Comparison of ENCODE assay signal across 1 cellular context in genomic region chr15:40412095-40412759, GRCh38.
TF ChIP-seq lines count a peak whose summit lies in the region.

No MANE protein-coding gene starts in this region.

TF ChIP-seq in HepG2, 621 proteins besides CTCF, POLR2A, EP300 and RAD21 (continued from another document and continues in another):
- TF ChIP-seq, protein P1, sequence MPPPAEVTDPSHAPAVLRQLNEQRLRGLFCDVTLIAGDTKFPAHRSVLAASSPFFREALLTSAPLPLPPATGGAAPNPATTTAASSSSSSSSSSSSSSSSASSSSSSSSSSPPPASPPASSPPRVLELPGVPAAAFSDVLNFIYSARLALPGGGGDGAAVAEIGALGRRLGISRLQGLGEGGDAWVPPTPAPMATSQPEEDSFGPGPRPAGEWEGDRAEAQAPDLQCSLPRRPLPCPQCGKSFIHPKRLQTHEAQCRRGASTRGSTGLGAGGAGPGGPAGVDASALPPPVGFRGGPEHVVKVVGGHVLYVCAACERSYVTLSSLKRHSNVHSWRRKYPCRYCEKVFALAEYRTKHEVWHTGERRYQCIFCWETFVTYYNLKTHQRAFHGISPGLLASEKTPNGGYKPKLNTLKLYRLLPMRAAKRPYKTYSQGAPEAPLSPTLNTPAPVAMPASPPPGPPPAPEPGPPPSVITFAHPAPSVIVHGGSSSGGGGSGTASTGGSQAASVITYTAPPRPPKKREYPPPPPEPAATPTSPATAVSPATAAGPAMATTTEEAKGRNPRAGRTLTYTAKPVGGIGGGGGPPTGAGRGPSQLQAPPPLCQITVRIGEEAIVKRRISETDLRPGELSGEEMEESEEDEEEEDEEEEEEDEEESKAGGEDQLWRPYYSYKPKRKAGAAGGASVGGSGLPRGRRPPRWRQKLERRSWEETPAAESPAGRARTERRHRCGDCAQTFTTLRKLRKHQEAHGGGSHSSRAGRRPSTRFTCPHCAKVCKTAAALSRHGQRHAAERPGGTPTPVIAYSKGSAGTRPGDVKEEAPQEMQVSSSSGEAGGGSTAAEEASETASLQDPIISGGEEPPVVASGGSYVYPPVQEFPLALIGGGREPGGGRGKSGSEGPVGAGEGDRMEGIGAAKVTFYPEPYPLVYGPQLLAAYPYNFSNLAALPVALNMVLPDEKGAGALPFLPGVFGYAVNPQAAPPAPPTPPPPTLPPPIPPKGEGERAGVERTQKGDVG (CRISPR knock-in tag; IDR thresholded peaks at IDR 0.05; ENCODE audit: borderline replicate concordance): no peak
- TF ChIP-seq, protein P2, sequence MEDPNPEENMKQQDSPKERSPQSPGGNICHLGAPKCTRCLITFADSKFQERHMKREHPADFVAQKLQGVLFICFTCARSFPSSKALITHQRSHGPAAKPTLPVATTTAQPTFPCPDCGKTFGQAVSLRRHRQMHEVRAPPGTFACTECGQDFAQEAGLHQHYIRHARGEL (CRISPR knock-in tag; IDR thresholded peaks at IDR 0.05): no peak
- TF ChIP-seq ZNF143 (CRISPR knock-in tag; IDR thresholded peaks at IDR 0.05) (no peak), BRD4 (CRISPR knock-in tag; IDR thresholded peaks at IDR 0.05) (no peak), GTF2F1 (IDR thresholded peaks at IDR 0.05; ENCODE audit: low read length) (no peak), PCBP1 (IDR thresholded peaks at IDR 0.05; ENCODE audit: borderline replicate concordance, low read depth, low read length) (no peak), BATF2 (CRISPR knock-in tag; IDR thresholded peaks at IDR 0.05) (no peak), ZNF670 (CRISPR knock-in tag; IDR thresholded peaks at IDR 0.05; ENCODE audit: borderline replicate concordance) (no peak), NFKB2 (CRISPR knock-in tag; IDR thresholded peaks at IDR 0.05; ENCODE audit: borderline replicate concordance) (no peak), KDM5A (IDR thresholded peaks at IDR 0.05; ENCODE audit: borderline replicate concordance, low read length) (no peak), STAT6 (CRISPR knock-in tag; IDR thresholded peaks at IDR 0.05; ENCODE audit: borderline replicate concordance) (no peak), SSRP1 (CRISPR knock-in tag; IDR thresholded peaks at IDR 0.05) (no peak), ZNF605 (CRISPR knock-in tag; IDR thresholded peaks at IDR 0.05) (no peak), HNRNPH1 (optimal IDR thresholded peaks at IDR 0.05; ENCODE audit: low read depth, low read length) (no peak), ATAD3A (CRISPR knock-in tag; IDR thresholded peaks at IDR 0.05) (no peak), KDM5B (CRISPR knock-in tag; IDR thresholded peaks at IDR 0.05; ENCODE audit: borderline replicate concordance) (no peak), SP5 (CRISPR knock-in tag; IDR thresholded peaks at IDR 0.05; ENCODE audit: borderline replicate concordance, low read depth) (no peak), KDM2A (CRISPR knock-in tag; IDR thresholded peaks at IDR 0.05; ENCODE audit: borderline replicate concordance, low read depth) (peak; percentile 52; the same call in 1 of the 2 replicates), ZNF230 (CRISPR knock-in tag; IDR thresholded peaks at IDR 0.05) (no peak), SOX13 (IDR thresholded peaks at IDR 0.05) (no peak), SOX13 (CRISPR knock-in tag; conservative IDR thresholded peaks at IDR 0.05 in 1 of 2, IDR thresholded peaks at IDR 0.05 in 1 of 2) (peak in 1 of 2 experiments; percentile 49; a peak in 1 of 4 replicates), RBM39 (IDR thresholded peaks at IDR 0.05; ENCODE audit: low read depth, low read length, poor library complexity, severe bottlenecking) (no peak), ZNF761 (CRISPR knock-in tag; conservative IDR thresholded peaks at IDR 0.05) (no peak), ELF1 (CRISPR knock-in tag; IDR thresholded peaks at IDR 0.05) (no peak), PBX2 (CRISPR knock-in tag; IDR thresholded peaks at IDR 0.05) (no peak), ZNF468 (CRISPR knock-in tag; IDR thresholded peaks at IDR 0.05) (no peak), ZFP1 (CRISPR knock-in tag; IDR thresholded peaks at IDR 0.05) (no peak), LCORL (IDR thresholded peaks at IDR 0.05) (no peak), LCORL (CRISPR knock-in tag; IDR thresholded peaks at IDR 0.05) (no peak), CCAR2 (optimal IDR thresholded peaks at IDR 0.05; ENCODE audit: low read depth, low read length) (no peak), NFIC (IDR thresholded peaks at IDR 0.05; ENCODE audit: low read length) (no peak), ZSCAN21 (CRISPR knock-in tag; IDR thresholded peaks at IDR 0.05; ENCODE audit: borderline replicate concordance) (no peak), NRL (CRISPR knock-in tag; IDR thresholded peaks at IDR 0.05; ENCODE audit: borderline replicate concordance) (no peak), ZNF318 (CRISPR knock-in tag; IDR thresholded peaks at IDR 0.05) (no peak), GPBP1L1 (CRISPR knock-in tag; IDR thresholded peaks at IDR 0.05) (no peak), RFX1 (IDR thresholded peaks at IDR 0.05) (no peak), NFE2 (CRISPR knock-in tag; IDR thresholded peaks at IDR 0.05) (no peak)
- TF ChIP-seq, protein P3, sequence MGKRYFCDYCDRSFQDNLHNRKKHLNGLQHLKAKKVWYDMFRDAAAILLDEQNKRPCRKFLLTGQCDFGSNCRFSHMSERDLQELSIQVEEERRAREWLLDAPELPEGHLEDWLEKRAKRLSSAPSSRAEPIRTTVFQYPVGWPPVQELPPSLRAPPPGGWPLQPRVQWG (CRISPR knock-in tag; IDR thresholded peaks at IDR 0.05; ENCODE audit: borderline replicate concordance, low read depth): no peak
- TF ChIP-seq, protein P4, sequence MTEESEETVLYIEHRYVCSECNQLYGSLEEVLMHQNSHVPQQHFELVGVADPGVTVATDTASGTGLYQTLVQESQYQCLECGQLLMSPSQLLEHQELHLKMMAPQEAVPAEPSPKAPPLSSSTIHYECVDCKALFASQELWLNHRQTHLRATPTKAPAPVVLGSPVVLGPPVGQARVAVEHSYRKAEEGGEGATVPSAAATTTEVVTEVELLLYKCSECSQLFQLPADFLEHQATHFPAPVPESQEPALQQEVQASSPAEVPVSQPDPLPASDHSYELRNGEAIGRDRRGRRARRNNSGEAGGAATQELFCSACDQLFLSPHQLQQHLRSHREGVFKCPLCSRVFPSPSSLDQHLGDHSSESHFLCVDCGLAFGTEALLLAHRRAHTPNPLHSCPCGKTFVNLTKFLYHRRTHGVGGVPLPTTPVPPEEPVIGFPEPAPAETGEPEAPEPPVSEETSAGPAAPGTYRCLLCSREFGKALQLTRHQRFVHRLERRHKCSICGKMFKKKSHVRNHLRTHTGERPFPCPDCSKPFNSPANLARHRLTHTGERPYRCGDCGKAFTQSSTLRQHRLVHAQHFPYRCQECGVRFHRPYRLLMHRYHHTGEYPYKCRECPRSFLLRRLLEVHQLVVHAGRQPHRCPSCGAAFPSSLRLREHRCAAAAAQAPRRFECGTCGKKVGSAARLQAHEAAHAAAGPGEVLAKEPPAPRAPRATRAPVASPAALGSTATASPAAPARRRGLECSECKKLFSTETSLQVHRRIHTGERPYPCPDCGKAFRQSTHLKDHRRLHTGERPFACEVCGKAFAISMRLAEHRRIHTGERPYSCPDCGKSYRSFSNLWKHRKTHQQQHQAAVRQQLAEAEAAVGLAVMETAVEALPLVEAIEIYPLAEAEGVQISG (CRISPR knock-in tag; IDR thresholded peaks at IDR 0.05): no peak
